In genomic region chr5:169662451-169662850, GRCh38 we compare ENCODE assay signal across 1 cellular context.
TF ChIP-seq lines count a peak whose summit lies in the region.

No MANE protein-coding gene starts in this region.

TF ChIP-seq in K562, 482 proteins besides CTCF, POLR2A, EP300 and RAD21:
- TF ChIP-seq ZNF431 (CRISPR knock-in tag; IDR thresholded peaks at IDR 0.05): peak; percentile 77; the same call in 1 of the 2 replicates
